11 cellular contexts compared by ENCODE assay signal in the genomic region with DNA sequence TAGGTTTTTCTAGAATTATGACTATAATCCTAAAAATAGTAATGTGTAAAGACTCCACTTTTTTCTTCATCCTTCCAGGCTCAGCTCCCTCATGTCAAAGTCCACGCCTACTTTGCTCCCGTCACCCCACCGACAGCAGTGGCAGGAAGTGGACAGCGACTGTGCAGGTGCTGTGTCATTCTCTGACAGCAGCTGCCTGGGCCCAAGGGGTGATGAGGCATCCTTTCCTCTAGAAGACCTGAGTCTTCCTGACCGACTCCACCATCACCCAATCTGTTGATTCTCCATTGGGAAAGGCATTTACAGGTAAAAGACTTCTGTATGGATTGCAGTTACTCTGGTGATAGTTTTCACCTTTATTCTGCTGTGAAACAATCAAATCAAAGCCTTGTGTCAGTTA. TPM values are rescaled to one million over a fixed set of nuclear protein-coding genes. Genes with fewer than 3 reads are reported as not detected.
DNase-seq lines count a peak whose midpoint lies in the region; ATAC-seq and TF ChIP-seq lines count a peak whose summit lies in the region.
"Had no signal": no experiment of that assay in that cellular context is flagged by ENCODE, and none has a peak within 500 bp of the region (broad histone marks: within the 10 kb centered on the region; RNA-seq: fewer than 3 reads in every experiment).

No MANE protein-coding gene starts in this region.

- intact Hi-C loops in mammary epithelial cell (cut with micrococcal nuclease), result no loop called here
- intact Hi-C loops in breast epithelium (cut with DNase I; ENCODE audit: low total_unique reads), result no loop called here
- intact Hi-C loops in stomach (cut with DNase I; ENCODE audit: low total_unique reads), result no loop called here

- H2AFZ ChIP-seq in mammary epithelial cell (ENCODE audit: low read depth, low read length), result no peak overlapping the region

- H3K36me3 Mint-ChIP-seq in memory B cell, result peaks cover 18% of the 10 kb centered on the region

- H3K79me2 ChIP-seq in mammary epithelial cell (ENCODE audit: insufficient read depth, low read length), result no peaks in the 10 kb centered on the region

- TF ChIP-seq CTCF in mammary epithelial cell (conservative IDR thresholded peaks at IDR 0.05 in 1 of 2, IDR thresholded peaks at IDR 0.05 in 1 of 2; ENCODE audit: extremely low read depth in 1 of 2, insufficient read depth in 1 of 2, low read depth in 1 of 2, low read length in 2 of 2), result no peak
- no peak for TF ChIP-seq CTCF in breast epithelium (IDR thresholded peaks at IDR 0.05)
- no peak for TF ChIP-seq CTCF in stomach (IDR thresholded peaks at IDR 0.05)

- peak overlapping the region; percentile 31 for H3K27ac Mint-ChIP-seq in memory B cell
- H3K27ac Mint-ChIP-seq in stimulated activated naive CD8-positive, alpha-beta T cell treated with anti-CD3 and anti-CD28 coated beads, Interleukin-15, amount 100 ng/mL, for 72 hours, result peak overlapping the region; percentile 10 to 68

- ATAC-seq in memory B cell (ENCODE audit: low read depth) (no peak), HG02981 (IDR thresholded peaks at IDR 0.05; ENCODE audit: unreplicated experiment) (no peak)
- ATAC-seq in stimulated activated naive CD8-positive, alpha-beta T cell treated with anti-CD3 and anti-CD28 coated beads, Interleukin-15, amount 100 ng/mL, for 72 hours, result peak; percentile 92
- ATAC-seq: left ventricle myocardium superior had no signal

- H3K4me1 Mint-ChIP-seq in memory B cell, result peaks cover 5% of the 10 kb centered on the region
- H3K4me1 Mint-ChIP-seq in stimulated activated naive CD8-positive, alpha-beta T cell treated with anti-CD3 and anti-CD28 coated beads, Interleukin-15, amount 100 ng/mL, for 72 hours, result peaks cover 22% of the 10 kb centered on the region

- no peaks in the 10 kb centered on the region for H3K27me3 Mint-ChIP-seq in memory B cell
- no peaks in the 10 kb centered on the region for H3K27me3 Mint-ChIP-seq in stimulated activated naive CD8-positive, alpha-beta T cell treated with anti-CD3 and anti-CD28 coated beads, Interleukin-15, amount 100 ng/mL, for 72 hours

- H3K27ac ChIP-seq in mammary epithelial cell (ENCODE audit: insufficient read depth, low read depth, low read length) (no peak overlapping the region), breast epithelium (no peak overlapping the region), stomach (no peak overlapping the region)
- H3K27ac ChIP-seq: Peyer's patch had no signal

- no peak overlapping the region for H3K9ac ChIP-seq in mammary epithelial cell (ENCODE audit: insufficient read depth, low read length)

- H3K4me2 ChIP-seq in mammary epithelial cell (ENCODE audit: insufficient read depth, low read depth, low read length), result no peak overlapping the region

- H3K9me3 ChIP-seq in mammary epithelial cell (replicated peaks; ENCODE audit: insufficient read depth, low read length), result no peaks in the 10 kb centered on the region
- H3K9me3 ChIP-seq in breast epithelium, result no peaks in the 10 kb centered on the region
- H3K9me3 ChIP-seq in stomach, result no peaks in the 10 kb centered on the region
- H3K9me3 ChIP-seq: Peyer's patch had no signal

- no TSS peak for BruUV-seq in mammary epithelial cell (replicated peaks; lab: Mats Ljungman, UMichigan)

- TF ChIP-seq POLR2A in breast epithelium (IDR thresholded peaks at IDR 0.05) (no peak), stomach (IDR thresholded peaks at IDR 0.05) (no peak)

- H3K27me3 ChIP-seq in mammary epithelial cell (ENCODE audit: insufficient read depth, low read length) (no peaks in the 10 kb centered on the region), breast epithelium (no peaks in the 10 kb centered on the region), stomach (no peaks in the 10 kb centered on the region)
- H3K27me3 ChIP-seq: Peyer's patch had no signal

- H4K20me1 ChIP-seq in mammary epithelial cell (ENCODE audit: insufficient read depth, low read length), result no peaks in the 10 kb centered on the region

- H3K36me3 ChIP-seq in mammary epithelial cell (ENCODE audit: insufficient read depth, low read length) (peaks cover 36% of the 10 kb centered on the region), breast epithelium (no peaks in the 10 kb centered on the region), stomach (peaks cover 28 to 87% (median 72%) of the 10 kb centered on the region in 4 donors)

- H3K4me3 ChIP-seq in mammary epithelial cell (replicated peaks in 1 of 3; ENCODE audit: insufficient read depth in 1 of 3, low read depth in 2 of 3, low read length in 3 of 3) (no peak overlapping the region), breast epithelium (no peak overlapping the region), stomach (no peak overlapping the region)
- H3K4me3 ChIP-seq: Peyer's patch had no signal

- no peak overlapping the region for H3K4me3 Mint-ChIP-seq in memory B cell
- H3K4me3 Mint-ChIP-seq in stimulated activated naive CD8-positive, alpha-beta T cell treated with anti-CD3 and anti-CD28 coated beads, Interleukin-15, amount 100 ng/mL, for 72 hours, result peak overlapping the region in 1 of 2 donors; percentile 22

- H3K9me3 Mint-ChIP-seq in memory B cell, result no peaks in the 10 kb centered on the region
- no peaks in the 10 kb centered on the region for H3K9me3 Mint-ChIP-seq in stimulated activated naive CD8-positive, alpha-beta T cell treated with anti-CD3 and anti-CD28 coated beads, Interleukin-15, amount 100 ng/mL, for 72 hours

- no peaks in the 10 kb centered on the region for H3K4me1 ChIP-seq in mammary epithelial cell (ENCODE audit: insufficient read depth, low read length)
- no peaks in the 10 kb centered on the region for H3K4me1 ChIP-seq in breast epithelium
- H3K4me1 ChIP-seq in stomach, result no peaks in the 10 kb centered on the region
- H3K4me1 ChIP-seq: Peyer's patch had no signal

- TF ChIP-seq EP300 in stomach (IDR thresholded peaks at IDR 0.05), result no peak

- in situ Hi-C loops in mammary epithelial cell (cut with MboI; ENCODE audit: low sequenced_read_pairs in 2 of 2), result no loop called here

- peak; percentile 21 for DNase-seq in mammary epithelial cell
- DNase-seq in breast epithelium (ENCODE audit: low spot score in 2 of 2), result no peak
- DNase-seq in activated CD8-positive, alpha-beta memory T cell treated with anti-CD3 and anti-CD28 coated beads, Interleukin-2, amount 50 U/mL, for 48 hours, result peak; percentile 71
- DNase-seq in memory B cell (ENCODE audit: low spot score in 2 of 2), result no peak
- DNase-seq in stimulated activated naive CD8-positive, alpha-beta T cell treated with anti-CD3 and anti-CD28 coated beads, Interleukin-15, amount 100 ng/mL, for 72 hours, result peak; percentile 15 to 48
- DNase-seq in NCI-H2029 treated with DMSO at 0.1 percent for 48 hours (lab: John Stamatoyannopoulos, UW), result no peak
- DNase-seq in stomach, result no peak
- DNase-seq: left ventricle myocardium superior, NCI-H1417 treated with DMSO at 0.1 percent for 48 hours had no signal

- dilution Hi-C loops in mammary epithelial cell (cut with HindIII; ENCODE audit: low sequenced_read_pairs), result no loop called here

- 100% methylated on average over 2 of the region's 5 CpGs for WGBS in mammary epithelial cell (ENCODE audit: low coverage, missing lambda C conversion rate)
- WGBS in stomach, 5 donors, result 71 to 82% (median 74%) methylated on average over 5 of the region's 5 CpGs

- CTCF ChIA-PET in mammary epithelial cell (lab: Charles Lee; ENCODE audit: low non-redundant PET), result no interaction called here

RNA-seq across cellular contexts. Expression of a gene that starts 54.8 kb away (rescaled TPM):
- total RNA-seq in mammary epithelial cell (10 to 100 TPM; 44.8 to 63.7 TPM), breast epithelium (10 to 100 TPM; 55.2 to 73.8 (median 69.5) TPM), stomach (100 to 1,000 TPM in 2 of 5 donors, 10 to 100 TPM in 3; 55.2 to 150 (median 88.8) TPM)
- polyA plus RNA-seq in mammary epithelial cell (63.3 TPM), stomach (10 to 100 TPM; 21.0 to 32.6 (median 29.0) TPM)
- 142 TPM for polyA minus RNA-seq in mammary epithelial cell

Comparison
In these comparisons a context has a peak if more than half of its experiments do, and no peak if none do; other contexts are left out.
1. DNase-seq: peak in mammary epithelial cell (single experiment), activated CD8-positive, alpha-beta memory T cell treated with anti-CD3 and anti-CD28 coated beads, Interleukin-2, amount 50 U/mL, for 48 hours (single experiment) and stimulated activated naive CD8-positive, alpha-beta T cell treated with anti-CD3 and anti-CD28 coated beads, Interleukin-15, amount 100 ng/mL, for 72 hours (2 of 2); none in breast epithelium (0 of 2), memory B cell (0 of 2), NCI-H2029 treated with DMSO at 0.1 percent for 48 hours (single experiment) and stomach (single experiment).